In the genomic region with DNA sequence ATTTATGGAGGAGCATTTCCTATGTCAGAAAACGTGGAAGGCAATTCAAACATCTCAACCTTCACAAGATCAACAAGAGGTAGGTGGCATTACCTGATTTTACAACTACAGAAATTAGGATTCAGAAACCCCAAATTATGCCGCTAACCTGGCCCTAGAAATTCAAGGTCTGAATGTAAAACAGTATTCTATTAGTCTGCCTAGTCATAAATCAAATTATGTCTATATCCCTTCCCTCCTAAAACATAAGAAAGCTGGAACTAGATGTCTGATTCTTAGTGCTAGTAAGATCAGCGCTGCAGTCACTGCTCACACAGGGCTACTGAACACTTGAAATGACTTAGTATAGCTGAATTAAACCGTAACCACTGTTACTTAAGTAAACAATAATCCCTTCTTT, we compare ENCODE assay signal across 8 cellular contexts. TPM values are rescaled to one million over a fixed set of nuclear protein-coding genes. Genes with fewer than 3 reads are reported as not detected.
DNase-seq lines count a peak whose midpoint lies in the region; ATAC-seq and TF ChIP-seq lines count a peak whose summit lies in the region.

No MANE protein-coding gene starts in this region.

- peak overlapping the region; percentile 99 for H3K27ac Mint-ChIP-seq in activated CD4-positive, alpha-beta T cell treated with anti-CD3 and anti-CD28 coated beads, Interleukin-2, amount 10 ng/mL, durations not matched to agents 7 days and 5 days
- H3K27ac Mint-ChIP-seq in activated naive CD4-positive, alpha-beta T cell treated with anti-CD3 and anti-CD28 coated beads, Interleukin-2, amount 50 U/mL, for 72 hours: peak overlapping the region; percentile 98 to 100
- peak overlapping the region; percentile 89 to 97 (median 96) for H3K27ac Mint-ChIP-seq in immature natural killer cell

- H3K9me3 ChIP-seq in suprapubic skin: no peaks in the 10 kb centered on the region

- TF ChIP-seq POLR2A in suprapubic skin (IDR thresholded peaks at IDR 0.05): no peak

- no peak for TF ChIP-seq CTCF in suprapubic skin (IDR thresholded peaks at IDR 0.05)

- H3K27ac ChIP-seq in suprapubic skin: no peak overlapping the region

- no peaks in the 10 kb centered on the region for H3K27me3 Mint-ChIP-seq in activated CD4-positive, alpha-beta T cell treated with anti-CD3 and anti-CD28 coated beads, Interleukin-2, amount 10 ng/mL, durations not matched to agents 7 days and 5 days
- H3K27me3 Mint-ChIP-seq in immature natural killer cell (ENCODE audit: low read depth in 3 of 3): peaks cover 5 to 16% (median 14%) of the 10 kb centered on the region in 3 donors

- DNase-seq in activated CD4-positive, alpha-beta T cell treated with anti-CD3 and anti-CD28 coated beads, Interleukin-2, amount 10 ng/mL, durations not matched to agents 7 days and 5 days: no peak
- DNase-seq in activated CD4-positive, alpha-beta T cell treated with anti-CD3 and anti-CD28 coated beads for 4 hours: no peak
- no peak for DNase-seq in activated naive CD4-positive, alpha-beta T cell treated with anti-CD3 and anti-CD28 coated beads, Interleukin-2, amount 50 U/mL, for 72 hours (ENCODE audit: low spot score in 2 of 2)
- DNase-seq in immature natural killer cell: no peak
- DNase-seq in suprapubic skin (ENCODE audit: low spot score in 2 of 2): no peak
- no peak for DNase-seq in NCI-H1105 treated with DMSO at 0.1 percent for 48 hours (lab: John Stamatoyannopoulos, UW)
- DNase-seq in globus pallidus (ENCODE audit: low spot score): no peak

- peaks cover 7% of the 10 kb centered on the region for H3K36me3 ChIP-seq in suprapubic skin

- CTCF ChIA-PET in activated CD4-positive, alpha-beta T cell treated with anti-CD3 and anti-CD28 coated beads, Interleukin-2, amount 10 ng/mL, durations not matched to agents 7 days and 5 days (lab: Charles Lee): interaction anchor here (1.1 to 1.5 kb wide), 3 partner anchors 12 to 33 kb away, joined by 3 read pairs; no protein-coding TSS in a partner anchor

- 27% methylated on average over 4 of the region's 4 CpGs for WGBS in suprapubic skin

- peaks cover 60% of the 10 kb centered on the region for H3K4me1 Mint-ChIP-seq in activated CD4-positive, alpha-beta T cell treated with anti-CD3 and anti-CD28 coated beads, Interleukin-2, amount 10 ng/mL, durations not matched to agents 7 days and 5 days
- peaks cover 50 to 71% of the 10 kb centered on the region in 2 donors for H3K4me1 Mint-ChIP-seq in immature natural killer cell

- POLR2A ChIA-PET in activated CD4-positive, alpha-beta T cell treated with anti-CD3 and anti-CD28 coated beads, Interleukin-2, amount 10 ng/mL, durations not matched to agents 7 days and 5 days (lab: Charles Lee): no interaction called here

- H3K27me3 ChIP-seq in suprapubic skin: no peaks in the 10 kb centered on the region

- ATAC-seq in activated naive CD4-positive, alpha-beta T cell treated with anti-CD3 and anti-CD28 coated beads, Interleukin-2, amount 50 U/mL, for 72 hours: no peak
- no peak for ATAC-seq in HG03439 (IDR thresholded peaks at IDR 0.05; ENCODE audit: unreplicated experiment)

- TF ChIP-seq EP300 in suprapubic skin (IDR thresholded peaks at IDR 0.05): no peak

- no peaks in the 10 kb centered on the region for H3K9me3 Mint-ChIP-seq in activated CD4-positive, alpha-beta T cell treated with anti-CD3 and anti-CD28 coated beads, Interleukin-2, amount 10 ng/mL, durations not matched to agents 7 days and 5 days
- no peaks in the 10 kb centered on the region for H3K9me3 Mint-ChIP-seq in activated naive CD4-positive, alpha-beta T cell treated with anti-CD3 and anti-CD28 coated beads, Interleukin-2, amount 50 U/mL, for 72 hours
- H3K9me3 Mint-ChIP-seq in immature natural killer cell: no peaks in the 10 kb centered on the region

- H3K4me1 ChIP-seq in suprapubic skin: peaks cover 41% of the 10 kb centered on the region

- peak overlapping the region; percentile 99 for H3K4me3 Mint-ChIP-seq in activated CD4-positive, alpha-beta T cell treated with anti-CD3 and anti-CD28 coated beads, Interleukin-2, amount 10 ng/mL, durations not matched to agents 7 days and 5 days
- H3K4me3 Mint-ChIP-seq in immature natural killer cell: peak overlapping the region; percentile 90 to 97 (median 96)

- H3K36me3 Mint-ChIP-seq in activated CD4-positive, alpha-beta T cell treated with anti-CD3 and anti-CD28 coated beads, Interleukin-2, amount 10 ng/mL, durations not matched to agents 7 days and 5 days (ENCODE audit: low read depth): peaks cover 47% of the 10 kb centered on the region
- H3K36me3 Mint-ChIP-seq in activated naive CD4-positive, alpha-beta T cell treated with anti-CD3 and anti-CD28 coated beads, Interleukin-2, amount 50 U/mL, for 72 hours: peaks cover 16 to 47% of the 10 kb centered on the region in 2 donors
- no peaks in the 10 kb centered on the region for H3K36me3 Mint-ChIP-seq in immature natural killer cell

- peak overlapping the region; percentile 80 for H3K4me3 ChIP-seq in suprapubic skin

RNA-seq across cellular contexts. Expression of gene TOMM20, which starts 1.4 kb away (rescaled TPM):
- total RNA-seq in activated CD4-positive, alpha-beta T cell treated with anti-CD3 and anti-CD28 coated beads, Interleukin-2, amount 10 ng/mL, durations not matched to agents 7 days and 5 days: 10 to 100 TPM; 52.5 to 71.5 TPM
- 100 to 1,000 TPM; 144 to 147 TPM for total RNA-seq in activated naive CD4-positive, alpha-beta T cell treated with anti-CD3 and anti-CD28 coated beads, Interleukin-2, amount 50 U/mL, for 72 hours
- polyA plus RNA-seq in immature natural killer cell: 10 to 100 TPM; 23.6 to 32.4 (median 29.4) TPM
- total RNA-seq in suprapubic skin: 100 to 1,000 TPM; 101 to 116 (median 111) TPM

RNA-seq across cellular contexts. Expression of gene RBM34, which starts 33.8 kb away (rescaled TPM):
- 100 to 1,000 TPM; 112 to 116 TPM for total RNA-seq in activated CD4-positive, alpha-beta T cell treated with anti-CD3 and anti-CD28 coated beads, Interleukin-2, amount 10 ng/mL, durations not matched to agents 7 days and 5 days
- 100 to 1,000 TPM; 132 to 142 TPM for total RNA-seq in activated naive CD4-positive, alpha-beta T cell treated with anti-CD3 and anti-CD28 coated beads, Interleukin-2, amount 50 U/mL, for 72 hours
- polyA plus RNA-seq in immature natural killer cell: 10 to 100 TPM; 42.2 to 72.6 (median 57.7) TPM
- 10 to 100 TPM; 35.2 to 75.9 (median 51.2) TPM for total RNA-seq in suprapubic skin
